8 cellular contexts compared by ENCODE assay signal in the genomic region with DNA sequence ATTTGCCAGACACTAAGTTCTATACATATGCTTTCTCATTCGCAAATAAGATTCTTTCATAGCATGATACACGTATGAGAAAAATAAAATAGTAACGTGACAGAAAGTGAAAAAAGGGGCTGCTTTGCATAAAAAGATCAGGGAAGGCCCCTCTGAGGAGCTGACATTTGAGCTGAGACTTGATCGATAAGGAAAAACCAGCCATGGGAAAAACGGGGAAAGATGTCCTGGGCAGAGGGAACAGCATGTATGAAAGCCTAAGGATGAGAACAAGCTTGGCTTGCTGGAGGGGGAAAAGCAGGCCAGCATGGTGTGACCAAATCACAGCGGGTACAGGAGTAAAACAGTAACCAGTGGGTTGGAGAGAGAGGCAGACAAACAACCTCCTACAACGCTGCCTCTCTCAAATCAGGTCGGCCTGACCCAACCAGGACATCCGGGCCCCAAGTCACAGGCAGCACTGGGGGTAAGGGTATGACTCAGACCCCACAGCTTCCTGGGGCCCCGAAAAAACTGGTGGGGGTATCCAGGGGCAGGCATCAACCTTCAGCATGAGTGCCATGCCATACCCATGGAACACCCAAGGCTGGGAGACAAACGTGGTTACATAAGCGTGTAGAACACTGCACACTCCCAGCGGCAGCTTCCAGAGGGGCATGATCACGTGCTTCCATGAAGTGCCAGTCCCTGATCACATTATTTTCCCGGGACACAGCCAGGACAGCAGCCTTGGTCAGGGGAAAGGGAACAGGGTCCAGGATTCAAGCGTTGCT. TPM values are rescaled to one million over a fixed set of nuclear protein-coding genes. Genes with fewer than 3 reads are reported as not detected.
DNase-seq lines count a peak whose midpoint lies in the region; ATAC-seq, FAIRE-seq and TF ChIP-seq lines count a peak whose summit lies in the region.

No MANE protein-coding gene starts in this region.

- intact Hi-C loops in psoas muscle (cut with DNase I) (loop anchor here in 1 of 2 donors (2.0 kb wide), 1 partner anchor 14 kb away; no protein-coding TSS in a partner anchor), head of caudate nucleus (cut with DNase I) (no loop called here)

- H3K27me3 ChIP-seq in psoas muscle (ENCODE audit: insufficient read depth in 3 of 3, low read length in 2 of 3): no peaks in the 10 kb centered on the region

- CTCF ChIA-PET in GM10248 (lab: Yijun Ruan, JAX): interaction anchor here (0.7 to 3.6 kb wide), 9 partner anchors 10 to 151 kb away, joined by 3 to 15 read pairs (median 3); no protein-coding TSS in a partner anchor

- DNase-seq in GM10248 (ENCODE audit: extremely low spot score): peak; percentile 79
- peak; percentile 84 for DNase-seq in RCC 7860 (ENCODE audit: low spot score)
- peak; percentile 73 to 85 for DNase-seq in activated naive CD4-positive, alpha-beta T cell treated with anti-CD3 and anti-CD28 coated beads, Interleukin-2, amount 50 U/mL, for 72 hours (ENCODE audit: low spot score in 2 of 2)
- DNase-seq in psoas muscle: peak; percentile 11 to 54
- no peak for DNase-seq in D341Med (ENCODE audit: low spot score)
- DNase-seq in nucleus accumbens (lab: John Stamatoyannopoulos, UW): no peak
- DNase-seq in head of caudate nucleus: no peak

- peak; percentile 43 for ATAC-seq in GM21737 (IDR thresholded peaks at IDR 0.05; ENCODE audit: unreplicated experiment)
- ATAC-seq in activated naive CD4-positive, alpha-beta T cell treated with anti-CD3 and anti-CD28 coated beads, Interleukin-2, amount 50 U/mL, for 72 hours: peak; percentile 62 to 66
- no peak for ATAC-seq in psoas muscle

- no peaks in the 10 kb centered on the region for H3K9me3 Mint-ChIP-seq in activated naive CD4-positive, alpha-beta T cell treated with anti-CD3 and anti-CD28 coated beads, Interleukin-2, amount 50 U/mL, for 72 hours

- peak overlapping the region; percentile 98 for H3K4me3 ChIP-seq in psoas muscle

- H3K9me3 ChIP-seq in psoas muscle: no peaks in the 10 kb centered on the region

- POLR2A ChIA-PET in GM10248 (lab: Yijun Ruan, JAX): interaction anchor here (0.8 to 1.1 kb wide), 2 partner anchors 10 to 37 kb away, joined by 3 to 4 read pairs; no protein-coding TSS in a partner anchor

- TF ChIP-seq CTCF in GM10248 (IDR thresholded peaks at IDR 0.05; ENCODE audit: control extremely low read depth, extremely low read depth, low read depth, missing control alignments) (no peak), psoas muscle (IDR thresholded peaks at IDR 0.05) (no peak)

- H3K36me3 ChIP-seq in psoas muscle (ENCODE audit: insufficient read depth in 1 of 2, low read depth in 1 of 2): peaks cover 0 to 10% of the 10 kb centered on the region in 2 donors

- peak overlapping the region; percentile 89 to 93 for H3K27ac Mint-ChIP-seq in activated naive CD4-positive, alpha-beta T cell treated with anti-CD3 and anti-CD28 coated beads, Interleukin-2, amount 50 U/mL, for 72 hours

- WGBS in psoas muscle, 3 donors: 33 to 54% (median 40%) methylated on average over 16 of the region's 16 CpGs

- peak; percentile 85 for FAIRE-seq in RCC 7860 (lab: Jason Lieb, UNC)

- H3K4me1 ChIP-seq in psoas muscle: peaks cover 80% of the 10 kb centered on the region

- peaks cover 51 to 52% of the 10 kb centered on the region in 2 donors for H3K36me3 Mint-ChIP-seq in activated naive CD4-positive, alpha-beta T cell treated with anti-CD3 and anti-CD28 coated beads, Interleukin-2, amount 50 U/mL, for 72 hours

- peak overlapping the region; percentile 99 for H3K27ac ChIP-seq in psoas muscle

RNA-seq across cellular contexts. Expression of a gene that starts 2.2 kb away (rescaled TPM):
- 100 to 1,000 TPM; 221 to 276 TPM for total RNA-seq in activated naive CD4-positive, alpha-beta T cell treated with anti-CD3 and anti-CD28 coated beads, Interleukin-2, amount 50 U/mL, for 72 hours
- 100 to 1,000 TPM; 114 to 218 (median 149) TPM for total RNA-seq in psoas muscle
- 100 to 1,000 TPM in 2 of 3 donors, 10 to 100 TPM in 1; 55.5 to 167 (median 106) TPM for polyA plus RNA-seq in psoas muscle

RNA-seq across cellular contexts. Expression of a gene that starts 58.3 kb away (rescaled TPM):
- under 1 TPM in 1 of 2 donors, not detected in 1; 0.23 TPM for total RNA-seq in activated naive CD4-positive, alpha-beta T cell treated with anti-CD3 and anti-CD28 coated beads, Interleukin-2, amount 50 U/mL, for 72 hours
- total RNA-seq in psoas muscle: 100 to 1,000 TPM; 447 to 852 (median 690) TPM
- polyA plus RNA-seq in psoas muscle: 100 to 1,000 TPM; 551 to 766 (median 552) TPM

Comparison
In these comparisons a context has a peak if more than half of its experiments do, and no peak if none do; other contexts are left out.
1. DNase-seq: peak in GM10248 (single experiment), RCC 7860 (single experiment), activated naive CD4-positive, alpha-beta T cell treated with anti-CD3 and anti-CD28 coated beads, Interleukin-2, amount 50 U/mL, for 72 hours (2 of 2) and psoas muscle (2 of 2); none in D341Med (single experiment), nucleus accumbens (0 of 56) and head of caudate nucleus (0 of 42).
2. ATAC-seq: peak in GM21737 (single experiment) and activated naive CD4-positive, alpha-beta T cell treated with anti-CD3 and anti-CD28 coated beads, Interleukin-2, amount 50 U/mL, for 72 hours (2 of 2); none in psoas muscle (0 of 4).
3. RNA of a gene that starts 58.3 kb away (total RNA-seq): 447 to 852 TPM in psoas muscle; 0.23 TPM in activated naive CD4-positive, alpha-beta T cell treated with anti-CD3 and anti-CD28 coated beads, Interleukin-2, amount 50 U/mL, for 72 hours; every median in the first group is over 100 times any median in the second.